In genomic region chr1:31815752-31816484, GRCh38 we compare ENCODE assay signal across 1 cellular context.
A peak's percentile ranks its signal among the peaks of the same experiment; 100 is the strongest.
TF ChIP-seq lines count a peak whose summit lies in the region.

SPOCD1 (minus strand) TSS chr1:31816022; CDS start chr1:31815333, 689 bp downstream.

TF ChIP-seq in HepG2, 621 proteins besides CTCF, POLR2A, EP300 and RAD21 (continued from another document and continues in another):
- TF ChIP-seq E2F1 (CRISPR knock-in tag; IDR thresholded peaks at IDR 0.05) (no peak), ZNF609 (CRISPR knock-in tag; IDR thresholded peaks at IDR 0.05; ENCODE audit: borderline replicate concordance) (no peak), SIX1 (CRISPR knock-in tag; IDR thresholded peaks at IDR 0.05; ENCODE audit: borderline replicate concordance) (no peak), SCMH1 (CRISPR knock-in tag; IDR thresholded peaks at IDR 0.05; ENCODE audit: borderline replicate concordance) (no peak), CENPBD1 (CRISPR knock-in tag; IDR thresholded peaks at IDR 0.05; ENCODE audit: borderline replicate concordance, low read depth) (no peak), REL (CRISPR knock-in tag; conservative IDR thresholded peaks at IDR 0.05) (no peak), ATF4 (CRISPR knock-in tag; IDR thresholded peaks at IDR 0.05) (0 out of 4 replicates have a peak, but pooled peaks of 1 of the 2 experiments have one; percentile 11), ZBTB39 (CRISPR knock-in tag; IDR thresholded peaks at IDR 0.05) (no peak), ZBTB4 (CRISPR knock-in tag; IDR thresholded peaks at IDR 0.05; ENCODE audit: borderline replicate concordance) (no peak), ZNF724P (CRISPR knock-in tag; IDR thresholded peaks at IDR 0.05; ENCODE audit: borderline replicate concordance) (no peak), MXD3 (CRISPR knock-in tag; IDR thresholded peaks at IDR 0.05) (peak; percentile 42; the same call in 1 of the 2 replicates), SNAPC5 (CRISPR knock-in tag; IDR thresholded peaks at IDR 0.05; ENCODE audit: borderline replicate concordance) (no peak), NFIC (IDR thresholded peaks at IDR 0.05; ENCODE audit: low read length) (no peak), RFX3 (CRISPR knock-in tag; IDR thresholded peaks at IDR 0.05) (no peak), ZNF672 (CRISPR knock-in tag; IDR thresholded peaks at IDR 0.05) (no peak), FOXK1 (CRISPR knock-in tag; IDR thresholded peaks at IDR 0.05; ENCODE audit: borderline replicate concordance, low read depth) (peak; percentile 52; the same call in 1 of the 2 replicates), ZNF230 (CRISPR knock-in tag; IDR thresholded peaks at IDR 0.05) (0 out of 2 replicates have a peak, but pooled peaks have one; percentile 81), XBP1 (CRISPR knock-in tag; IDR thresholded peaks at IDR 0.05) (no peak), THAP8 (CRISPR knock-in tag; IDR thresholded peaks at IDR 0.05; ENCODE audit: borderline replicate concordance) (no peak), KLF15 (CRISPR knock-in tag; IDR thresholded peaks at IDR 0.05; ENCODE audit: borderline replicate concordance) (no peak), ZBTB1 (CRISPR knock-in tag; IDR thresholded peaks at IDR 0.05; ENCODE audit: borderline replicate concordance) (no peak), ESRRA (CRISPR knock-in tag; IDR thresholded peaks at IDR 0.05; ENCODE audit: low read depth) (0 out of 2 replicates have a peak, but pooled peaks have one; percentile 45), ZNF20 (CRISPR knock-in tag; IDR thresholded peaks at IDR 0.05) (no peak), KLF12 (CRISPR knock-in tag; IDR thresholded peaks at IDR 0.05; ENCODE audit: borderline replicate concordance) (no peak), PPARG (CRISPR knock-in tag; conservative IDR thresholded peaks at IDR 0.05) (0 out of 2 replicates have a peak, but pooled peaks have one; percentile 18), ZBTB49 (CRISPR knock-in tag; IDR thresholded peaks at IDR 0.05; ENCODE audit: borderline replicate concordance) (no peak), NFE2L2 (IDR thresholded peaks at IDR 0.05; ENCODE audit: low read length) (no peak), MXI1 (IDR thresholded peaks at IDR 0.05; ENCODE audit: borderline replicate concordance, low read depth, low read length) (peak; percentile 47; the same call in 1 of the 3 replicates), CEBPB (IDR thresholded peaks at IDR 0.05; ENCODE audit: borderline replicate concordance, low read depth, low read length) (no peak), ZNF670 (CRISPR knock-in tag; IDR thresholded peaks at IDR 0.05; ENCODE audit: borderline replicate concordance) (no peak), CREB1 (IDR thresholded peaks at IDR 0.05) (no peak), CREB1 (CRISPR knock-in tag; IDR thresholded peaks at IDR 0.05) (peak; percentile 43; the same call in 1 of the 2 replicates), CREB3 (CRISPR knock-in tag; IDR thresholded peaks at IDR 0.05) (no peak), ZBTB44 (CRISPR knock-in tag; IDR thresholded peaks at IDR 0.05) (no peak), HBP1 (CRISPR knock-in tag; IDR thresholded peaks at IDR 0.05; ENCODE audit: low read depth) (no peak), JUNB (CRISPR knock-in tag; IDR thresholded peaks at IDR 0.05; ENCODE audit: borderline replicate concordance) (no peak), YEATS4 (CRISPR knock-in tag; IDR thresholded peaks at IDR 0.05; ENCODE audit: borderline replicate concordance) (no peak)
